Comparison of ENCODE assay signal across 2 cellular contexts in the genomic region with DNA sequence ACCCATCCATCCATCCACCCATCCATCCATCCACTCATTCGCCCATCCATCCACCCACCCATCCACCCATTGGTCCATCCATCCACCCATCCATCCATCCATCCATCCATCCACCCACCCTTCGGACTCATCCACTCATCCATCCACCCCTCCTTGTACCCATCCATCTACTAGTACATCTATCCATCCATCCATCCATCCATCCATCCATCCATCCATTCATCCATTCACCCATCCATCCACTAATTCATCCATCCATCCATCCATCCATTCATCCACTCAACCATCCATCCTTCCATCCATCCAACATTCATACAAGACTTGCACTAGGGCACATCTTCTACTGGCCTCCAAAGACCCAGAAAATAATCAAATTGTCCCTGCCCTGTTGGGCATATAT.
A peak's percentile ranks its signal among the peaks of the same experiment; 100 is the strongest.
TF ChIP-seq lines count a peak whose summit lies in the region.

No MANE protein-coding gene starts in this region.

TF ChIP-seq in HEK293, 187 proteins besides CTCF, POLR2A, EP300 and RAD21 (continued from another document):
- TF ChIP-seq, protein P1, sequence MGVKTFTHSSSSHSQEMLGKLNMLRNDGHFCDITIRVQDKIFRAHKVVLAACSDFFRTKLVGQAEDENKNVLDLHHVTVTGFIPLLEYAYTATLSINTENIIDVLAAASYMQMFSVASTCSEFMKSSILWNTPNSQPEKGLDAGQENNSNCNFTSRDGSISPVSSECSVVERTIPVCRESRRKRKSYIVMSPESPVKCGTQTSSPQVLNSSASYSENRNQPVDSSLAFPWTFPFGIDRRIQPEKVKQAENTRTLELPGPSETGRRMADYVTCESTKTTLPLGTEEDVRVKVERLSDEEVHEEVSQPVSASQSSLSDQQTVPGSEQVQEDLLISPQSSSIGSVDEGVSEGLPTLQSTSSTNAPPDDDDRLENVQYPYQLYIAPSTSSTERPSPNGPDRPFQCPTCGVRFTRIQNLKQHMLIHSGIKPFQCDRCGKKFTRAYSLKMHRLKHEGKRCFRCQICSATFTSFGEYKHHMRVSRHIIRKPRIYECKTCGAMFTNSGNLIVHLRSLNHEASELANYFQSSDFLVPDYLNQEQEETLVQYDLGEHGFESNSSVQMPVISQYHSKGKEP (tag by site-specific recombination; IDR thresholded peaks at IDR 0.05), result no peak
- TF ChIP-seq ZNF830 (tag by site-specific recombination; IDR thresholded peaks at IDR 0.05; ENCODE audit: low read depth), result no peak
- TF ChIP-seq ZNF155 (tag by site-specific recombination; IDR thresholded peaks at IDR 0.05), result no peak
- TF ChIP-seq KLF8 (tag by site-specific recombination; IDR thresholded peaks at IDR 0.05), result no peak
- no peak for TF ChIP-seq ZNF624 (tag by site-specific recombination; IDR thresholded peaks at IDR 0.05)
- peak; percentile 69 for TF ChIP-seq ZBTB17 (tag by site-specific recombination; IDR thresholded peaks at IDR 0.05)
- no peak for TF ChIP-seq ZNF792 (tag by site-specific recombination; IDR thresholded peaks at IDR 0.05)
- TF ChIP-seq ZNF266 (tag by site-specific recombination; IDR thresholded peaks at IDR 0.05; ENCODE audit: low read depth), result no peak

TF ChIP-seq in K562, 482 proteins besides CTCF, POLR2A, EP300 and RAD21 (continued from another document):
- TF ChIP-seq, protein P2, sequence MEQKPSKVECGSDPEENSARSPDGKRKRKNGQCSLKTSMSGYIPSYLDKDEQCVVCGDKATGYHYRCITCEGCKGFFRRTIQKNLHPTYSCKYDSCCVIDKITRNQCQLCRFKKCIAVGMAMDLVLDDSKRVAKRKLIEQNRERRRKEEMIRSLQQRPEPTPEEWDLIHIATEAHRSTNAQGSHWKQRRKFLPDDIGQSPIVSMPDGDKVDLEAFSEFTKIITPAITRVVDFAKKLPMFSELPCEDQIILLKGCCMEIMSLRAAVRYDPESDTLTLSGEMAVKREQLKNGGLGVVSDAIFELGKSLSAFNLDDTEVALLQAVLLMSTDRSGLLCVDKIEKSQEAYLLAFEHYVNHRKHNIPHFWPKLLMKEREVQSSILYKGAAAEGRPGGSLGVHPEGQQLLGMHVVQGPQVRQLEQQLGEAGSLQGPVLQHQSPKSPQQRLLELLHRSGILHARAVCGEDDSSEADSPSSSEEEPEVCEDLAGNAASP (IDR thresholded peaks at IDR 0.05), result no peak
- no peak for TF ChIP-seq SMC3 (conservative IDR thresholded peaks at IDR 0.05; ENCODE audit: insufficient read depth, low read depth, low read length)
- TF ChIP-seq ELF4 (CRISPR knock-in tag; IDR thresholded peaks at IDR 0.05), result 0 out of 2 replicates have a peak, but pooled peaks have one; percentile 28
- no peak for TF ChIP-seq ZNF354B (CRISPR knock-in tag; IDR thresholded peaks at IDR 0.05)
- TF ChIP-seq EHMT2 (IDR thresholded peaks at IDR 0.05), result peak; percentile 42
- TF ChIP-seq YBX1 (IDR thresholded peaks at IDR 0.05), result no peak
- TF ChIP-seq, protein P3, sequence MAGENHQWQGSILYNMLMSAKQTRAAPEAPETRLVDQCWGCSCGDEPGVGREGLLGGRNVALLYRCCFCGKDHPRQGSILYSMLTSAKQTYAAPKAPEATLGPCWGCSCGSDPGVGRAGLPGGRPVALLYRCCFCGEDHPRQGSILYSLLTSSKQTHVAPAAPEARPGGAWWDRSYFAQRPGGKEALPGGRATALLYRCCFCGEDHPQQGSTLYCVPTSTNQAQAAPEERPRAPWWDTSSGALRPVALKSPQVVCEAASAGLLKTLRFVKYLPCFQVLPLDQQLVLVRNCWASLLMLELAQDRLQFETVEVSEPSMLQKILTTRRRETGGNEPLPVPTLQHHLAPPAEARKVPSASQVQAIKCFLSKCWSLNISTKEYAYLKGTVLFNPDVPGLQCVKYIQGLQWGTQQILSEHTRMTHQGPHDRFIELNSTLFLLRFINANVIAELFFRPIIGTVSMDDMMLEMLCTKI (IDR thresholded peaks at IDR 0.05; ENCODE audit: partially characterized antibody), result no peak
- TF ChIP-seq, protein P4, sequence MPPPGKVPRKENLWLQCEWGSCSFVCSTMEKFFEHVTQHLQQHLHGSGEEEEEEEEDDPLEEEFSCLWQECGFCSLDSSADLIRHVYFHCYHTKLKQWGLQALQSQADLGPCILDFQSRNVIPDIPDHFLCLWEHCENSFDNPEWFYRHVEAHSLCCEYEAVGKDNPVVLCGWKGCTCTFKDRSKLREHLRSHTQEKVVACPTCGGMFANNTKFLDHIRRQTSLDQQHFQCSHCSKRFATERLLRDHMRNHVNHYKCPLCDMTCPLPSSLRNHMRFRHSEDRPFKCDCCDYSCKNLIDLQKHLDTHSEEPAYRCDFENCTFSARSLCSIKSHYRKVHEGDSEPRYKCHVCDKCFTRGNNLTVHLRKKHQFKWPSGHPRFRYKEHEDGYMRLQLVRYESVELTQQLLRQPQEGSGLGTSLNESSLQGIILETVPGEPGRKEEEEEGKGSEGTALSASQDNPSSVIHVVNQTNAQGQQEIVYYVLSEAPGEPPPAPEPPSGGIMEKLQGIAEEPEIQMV (tag; conservative IDR thresholded peaks at IDR 0.05; ENCODE audit: low read depth), result no peak
- TF ChIP-seq STAT5B (CRISPR knock-in tag; IDR thresholded peaks at IDR 0.05), result no peak
- no peak for TF ChIP-seq PRPF4 (IDR thresholded peaks at IDR 0.05; ENCODE audit: insufficient read depth, low read depth, low read length, poor library complexity, severe bottlenecking)
- no peak for TF ChIP-seq MED1 (CRISPR knock-in tag; IDR thresholded peaks at IDR 0.05; ENCODE audit: borderline replicate concordance)
- TF ChIP-seq ZNF175 (CRISPR knock-in tag; IDR thresholded peaks at IDR 0.05; ENCODE audit: low read depth), result no peak
